Comparison of ENCODE assay signal across 8 cellular contexts in genomic region chr5:135977375-135977928, GRCh38. TPM values are rescaled to one million over a fixed set of nuclear protein-coding genes. Genes with fewer than 3 reads are reported as not detected.
DNase-seq lines count a peak whose midpoint lies in the region; ATAC-seq, FAIRE-seq and TF ChIP-seq lines count a peak whose summit lies in the region.

No MANE protein-coding gene starts in this region.

- intact Hi-C loops in naive thymus-derived CD4-positive, alpha-beta T cell (cut with micrococcal nuclease) = loop anchor here in 1 of 2 donors (1.0 kb wide), 2 partner anchors 85 to 105 kb away; no protein-coding TSS in a partner anchor

- in situ Hi-C loops in GM13977 (cut with MboI; ENCODE audit: low pct_unique_long_range_greater_than_20kb, low sequenced_read_pairs, unreplicated experiment) = no loop called here

- H3K27ac ChIP-seq in H1 (ENCODE audit: low read depth, low read length) = no peak overlapping the region
- H3K27ac ChIP-seq in naive thymus-derived CD4-positive, alpha-beta T cell (ENCODE audit: low read depth, low read length) = no peak overlapping the region

- peak; percentile 69 to 82 for TF ChIP-seq RAD21 in H1 (IDR thresholded peaks at IDR 0.05 in 1 of 2, conservative IDR thresholded peaks at IDR 0.05 in 1 of 2; ENCODE audit: low read depth in 2 of 2, low read length in 2 of 2)

- H3K27ac Mint-ChIP-seq in naive thymus-derived CD4-positive, alpha-beta T cell = no peak overlapping the region

- H3K4me1 Mint-ChIP-seq in naive thymus-derived CD4-positive, alpha-beta T cell = no peaks in the 10 kb centered on the region

- H3K4me3 Mint-ChIP-seq in naive thymus-derived CD4-positive, alpha-beta T cell = no peak overlapping the region

- no peak overlapping the region for H2AFZ ChIP-seq in H1 (ENCODE audit: low read length)

- H3K36me3 Mint-ChIP-seq in naive thymus-derived CD4-positive, alpha-beta T cell = no peaks in the 10 kb centered on the region

- peak; percentile 75 for FAIRE-seq in TTC549 (lab: Jason Lieb, UNC)
- peak; percentile 58 for FAIRE-seq in H1 (lab: Jason Lieb, UNC)

- no peak overlapping the region for H3K23ac ChIP-seq in H1 (ENCODE audit: insufficient read length)

- H3K4ac ChIP-seq in H1 (replicated peaks; ENCODE audit: insufficient read length, low read depth, low read length) = no peak overlapping the region

- no peak overlapping the region for H3K18ac ChIP-seq in H1 (ENCODE audit: extremely low read depth, low read length)

- no peak overlapping the region for H2BK20ac ChIP-seq in H1 (ENCODE audit: low read length)

- H3K27me3 ChIP-seq in H1 (replicated peaks in 1 of 4; ENCODE audit: control insufficient read depth in 3 of 4, extremely low read depth in 1 of 4, insufficient read depth in 3 of 4, low read length in 3 of 4) = peaks cover 0 to 3% (median 0%) of the 10 kb centered on the region in 4 experiments; a peak in 2 of 7 replicates
- peaks cover 0 to 3% of the 10 kb centered on the region in 2 donors for H3K27me3 ChIP-seq in naive thymus-derived CD4-positive, alpha-beta T cell (ENCODE audit: control insufficient read depth in 2 of 2, insufficient read depth in 2 of 2, low read length in 2 of 2)

- ATAC-seq in HG03103 (IDR thresholded peaks at IDR 0.05; ENCODE audit: low read depth, unreplicated experiment) = peak; percentile 86
- peak; percentile 93 for ATAC-seq in naive thymus-derived CD4-positive, alpha-beta T cell

- H3K9me3 Mint-ChIP-seq in naive thymus-derived CD4-positive, alpha-beta T cell = peaks cover 0 to 8% (median 0%) of the 10 kb centered on the region in 11 donors

- H2BK5ac ChIP-seq in H1 (ENCODE audit: low read depth, low read length) = no peak overlapping the region

- TF ChIP-seq CTCF in GM13977 (IDR thresholded peaks at IDR 0.05; ENCODE audit: extremely low read depth, insufficient read depth, missing control alignments) = peak; percentile 95
- peak; percentile 93 to 99 (median 94) for TF ChIP-seq CTCF in H1 (IDR thresholded peaks at IDR 0.05; ENCODE audit: control extremely low read depth in 1 of 3, insufficient read depth in 1 of 3, low read depth in 1 of 3, low read length in 3 of 3)

- H2BK15ac ChIP-seq in H1 (ENCODE audit: low read length) = no peak overlapping the region

- no peaks in the 10 kb centered on the region for H3K36me3 ChIP-seq in H1 (ENCODE audit: control insufficient read depth in 2 of 4, insufficient read depth in 4 of 4, low read length in 3 of 4)
- H3K36me3 ChIP-seq in naive thymus-derived CD4-positive, alpha-beta T cell (ENCODE audit: control insufficient read depth in 2 of 3, insufficient read depth in 3 of 3, low read length in 3 of 3) = no peaks in the 10 kb centered on the region

- peaks cover 0 to 6% (median 0%) of the 10 kb centered on the region in 4 experiments; a peak in 2 of 7 replicates for H3K4me1 ChIP-seq in H1 (replicated peaks in 1 of 4; ENCODE audit: control insufficient read depth in 3 of 4, insufficient read depth in 4 of 4, low read length in 3 of 4)
- no peaks in the 10 kb centered on the region for H3K4me1 ChIP-seq in naive thymus-derived CD4-positive, alpha-beta T cell (ENCODE audit: control insufficient read depth in 2 of 2, insufficient read depth in 2 of 2, low read length in 2 of 2)

- no peak for TF ChIP-seq EP300 in H1 (IDR thresholded peaks at IDR 0.05; ENCODE audit: borderline replicate concordance in 1 of 2, low read depth in 2 of 2, low read length in 2 of 2)

- no peak for TF ChIP-seq POLR2A in H1 (IDR thresholded peaks at IDR 0.05; ENCODE audit: control extremely low read depth in 1 of 2, low read depth in 2 of 2, low read length in 2 of 2)

- no peak overlapping the region for H4K5ac ChIP-seq in H1 (ENCODE audit: insufficient read length, low read depth, low read length)

- no peak overlapping the region for H3K4me3 ChIP-seq in H1 (ENCODE audit: extremely low read depth in 1 of 4, insufficient read depth in 2 of 4, low read depth in 3 of 4, low read length in 4 of 4)
- no peak overlapping the region for H3K4me3 ChIP-seq in naive thymus-derived CD4-positive, alpha-beta T cell (ENCODE audit: low read length)

- peaks cover 32 to 62% (median 43%) of the 10 kb centered on the region in 5 donors for H3K27me3 Mint-ChIP-seq in naive thymus-derived CD4-positive, alpha-beta T cell

- H2AK5ac ChIP-seq in H1 (ENCODE audit: low read depth, low read length) = no peak overlapping the region

- no peak overlapping the region for H2BK120ac ChIP-seq in H1 (replicated peaks; ENCODE audit: low read depth, low read length)

- H3K4me2 ChIP-seq in H1 (ENCODE audit: insufficient read depth in 1 of 2, low read depth in 2 of 2, low read length in 2 of 2) = no peak overlapping the region

- no peaks in the 10 kb centered on the region for H3K23me2 ChIP-seq in H1 (ENCODE audit: low read depth, low read length)

- no peaks in the 10 kb centered on the region for H3K79me2 ChIP-seq in H1 (ENCODE audit: control insufficient read depth in 1 of 2, insufficient read depth in 2 of 2, low read length in 2 of 2)

- 9% methylated on average over 17 of the region's 17 CpGs; no CpG with 5 or more reads in 1 of the 2 experiments for WGBS in H1 (ENCODE audit: extremely low coverage in 1 of 2, insufficient coverage in 1 of 2, insufficient read length in 1 of 2, insufficient replicate concordance in 2 of 2, low coverage in 1 of 2, low lambda C conversion rate in 2 of 2, missing lambda C conversion rate in 1 of 2), 2 experiments

- H3K9ac ChIP-seq in H1 (replicated peaks in 1 of 4; ENCODE audit: extremely low read depth in 1 of 4, low read depth in 3 of 4, low read length in 3 of 4) = no peak overlapping the region

- no peak overlapping the region for H3K14ac ChIP-seq in H1 (ENCODE audit: insufficient read length)

- DNase-seq in GM13977 (ENCODE audit: low spot score) (peak; percentile 49), H1 (ENCODE audit: low read depth in 1 of 2, low spot score in 2 of 2) (peak; percentile 77 to 96), ureter (ENCODE audit: low spot score) (peak; percentile 59), EL (no peak), NCI-H510A treated with DMSO at 0.1 percent for 48 hours (lab: John Stamatoyannopoulos, UW) (no peak)
- peak in 2 of 9 donors; percentile 52 to 58 for DNase-seq in naive thymus-derived CD4-positive, alpha-beta T cell

- H3K9me3 ChIP-seq in H1 (ENCODE audit: insufficient read depth in 2 of 2, low read depth in 1 of 2, low read length in 1 of 2) = no peaks in the 10 kb centered on the region
- no peaks in the 10 kb centered on the region for H3K9me3 ChIP-seq in naive thymus-derived CD4-positive, alpha-beta T cell (ENCODE audit: control insufficient read depth in 2 of 3, low read length in 3 of 3)

- H2BK12ac ChIP-seq in H1 (ENCODE audit: low read depth, low read length) = no peak overlapping the region

- no peak overlapping the region for H3K56ac ChIP-seq in H1 (replicated peaks; ENCODE audit: insufficient read length, low read depth, low read length)

- CTCF ChIA-PET in H1 (lab: Charles Lee; ENCODE audit: partially characterized antibody) = interaction anchor here (0.8 to 2.2 kb wide), 46 partner anchors 9 to 411 kb away, joined by 3 to 21 read pairs (median 4); partner anchors contain the start of gene TGFBI
- CTCF ChIA-PET in naive thymus-derived CD4-positive, alpha-beta T cell (lab: Charles Lee) = no interaction called here

- H4K91ac ChIP-seq in H1 (replicated peaks; ENCODE audit: insufficient read length, low read length) = no peak overlapping the region

- no peak overlapping the region for H4K8ac ChIP-seq in H1 (ENCODE audit: extremely low read depth, insufficient read depth, low read length)

- H3K79me1 ChIP-seq in H1 (ENCODE audit: low read depth, low read length) = no peaks in the 10 kb centered on the region

- POLR2A ChIA-PET in H1 (lab: Charles Lee; ENCODE audit: partially characterized antibody) = no interaction called here
- POLR2A ChIA-PET in naive thymus-derived CD4-positive, alpha-beta T cell (lab: Charles Lee) = no interaction called here

- H4K20me1 ChIP-seq in H1 (replicated peaks in 1 of 2; ENCODE audit: control insufficient read depth in 1 of 2, insufficient read depth in 2 of 2, low read length in 2 of 2) = no peaks in the 10 kb centered on the region

TF ChIP-seq in H1, 55 proteins besides CTCF, POLR2A, EP300 and RAD21 (continues in another document):
- no peak for TF ChIP-seq CTBP2 (IDR thresholded peaks at IDR 0.05; ENCODE audit: borderline replicate concordance, insufficient read depth, insufficient read length, low read length)
- TF ChIP-seq EGR1 (IDR thresholded peaks at IDR 0.05; ENCODE audit: borderline replicate concordance, low read depth, low read length) = no peak
- TF ChIP-seq CREB1 (IDR thresholded peaks at IDR 0.05) = peak; percentile 53

RNA-seq across cellular contexts. Expression of gene LECT2, which starts 22.7 kb away (rescaled TPM):
- not detected in 2 replicates for total RNA-seq in H1 (2021; fragmentation: NEBNext Ultra II Directional; extraction: Animal tissue kit (Norgen Biotek cat#: 25700))
- polyA plus RNA-seq in H1 (2011; rRNA removed) = not detected in 2 replicates
- polyA plus RNA-seq in H1 (2011; cell fraction: cytosol; rRNA removed) = not detected
- polyA plus RNA-seq in H1 (2011; cell fraction: nucleus; rRNA removed) = not detected
- not detected in 4 replicates for polyA plus RNA-seq in H1 (2012, experiment 1 of 2)
- polyA plus RNA-seq in H1 (2012, experiment 2 of 2) = not detected
- not detected for polyA plus RNA-seq in H1 (2013, experiment 1 of 2)
- polyA plus RNA-seq in H1 (2013, experiment 2 of 2) = not detected
- not detected in 2 replicates for polyA minus RNA-seq in H1 (2011; rRNA and poly(A)+ RNA removed)
- polyA minus RNA-seq in H1 (2011; cell fraction: cytosol; rRNA and poly(A)+ RNA removed) = not detected
- not detected for polyA minus RNA-seq in H1 (2011; cell fraction: nucleus; rRNA and poly(A)+ RNA removed)
- not detected for total RNA-seq in naive thymus-derived CD4-positive, alpha-beta T cell
- not detected for polyA plus RNA-seq in naive thymus-derived CD4-positive, alpha-beta T cell
- not detected for total RNA-seq in ureter

RNA-seq across cellular contexts. Expression of gene TGFBI, which starts 51.3 kb away (rescaled TPM):
- total RNA-seq in H1 (2021; fragmentation: NEBNext Ultra II Directional; extraction: Animal tissue kit (Norgen Biotek cat#: 25700)) = 5.9 and 8.5 TPM in 2 replicates
- polyA plus RNA-seq in H1 (2011; rRNA removed) = 6.0 and 6.2 TPM in 2 replicates
- polyA plus RNA-seq in H1 (2011; cell fraction: cytosol; rRNA removed) = 5.7 TPM
- 9.4 TPM for polyA plus RNA-seq in H1 (2011; cell fraction: nucleus; rRNA removed)
- polyA plus RNA-seq in H1 (2012, experiment 1 of 2) = 9.3 to 11.8 TPM (median 10.1 TPM) in 4 replicates
- 9.0 TPM for polyA plus RNA-seq in H1 (2012, experiment 2 of 2)
- polyA plus RNA-seq in H1 (2013, experiment 1 of 2) = 11.9 TPM
- polyA plus RNA-seq in H1 (2013, experiment 2 of 2) = 12.4 TPM
- polyA minus RNA-seq in H1 (2011; rRNA and poly(A)+ RNA removed) = 6.9 and 7.5 TPM in 2 replicates
- 4.8 TPM for polyA minus RNA-seq in H1 (2011; cell fraction: cytosol; rRNA and poly(A)+ RNA removed)
- polyA minus RNA-seq in H1 (2011; cell fraction: nucleus; rRNA and poly(A)+ RNA removed) = 7.5 TPM
- total RNA-seq in naive thymus-derived CD4-positive, alpha-beta T cell = 100 to 1,000 TPM in 1 of 5 experiments, 10 to 100 TPM in 3, not detected in 1; 18.1 to 167 (median 20.5) TPM
- under 1 TPM; 0.07 to 0.32 TPM for polyA plus RNA-seq in naive thymus-derived CD4-positive, alpha-beta T cell
- total RNA-seq in ureter = 147 TPM

Comparison
In these comparisons a context has a peak if more than half of its experiments do, and no peak if none do; other contexts are left out.
1. DNase-seq: peak in GM13977 (single experiment), H1 (2 of 2) and ureter (single experiment); none in EL (single experiment) and NCI-H510A treated with DMSO at 0.1 percent for 48 hours (single experiment).